ENCODE assay signal across 1 cellular context in genomic region chr1:39117985-39118384, GRCh38.
TF ChIP-seq lines count a peak whose summit lies in the region.

No MANE protein-coding gene starts in this region.

TF ChIP-seq in GM23338, 12 proteins besides CTCF, POLR2A, EP300 and RAD21 (continued from another document):
- TF ChIP-seq ETS1 (IDR thresholded peaks at IDR 0.05): no peak
- TF ChIP-seq, protein P1, sequence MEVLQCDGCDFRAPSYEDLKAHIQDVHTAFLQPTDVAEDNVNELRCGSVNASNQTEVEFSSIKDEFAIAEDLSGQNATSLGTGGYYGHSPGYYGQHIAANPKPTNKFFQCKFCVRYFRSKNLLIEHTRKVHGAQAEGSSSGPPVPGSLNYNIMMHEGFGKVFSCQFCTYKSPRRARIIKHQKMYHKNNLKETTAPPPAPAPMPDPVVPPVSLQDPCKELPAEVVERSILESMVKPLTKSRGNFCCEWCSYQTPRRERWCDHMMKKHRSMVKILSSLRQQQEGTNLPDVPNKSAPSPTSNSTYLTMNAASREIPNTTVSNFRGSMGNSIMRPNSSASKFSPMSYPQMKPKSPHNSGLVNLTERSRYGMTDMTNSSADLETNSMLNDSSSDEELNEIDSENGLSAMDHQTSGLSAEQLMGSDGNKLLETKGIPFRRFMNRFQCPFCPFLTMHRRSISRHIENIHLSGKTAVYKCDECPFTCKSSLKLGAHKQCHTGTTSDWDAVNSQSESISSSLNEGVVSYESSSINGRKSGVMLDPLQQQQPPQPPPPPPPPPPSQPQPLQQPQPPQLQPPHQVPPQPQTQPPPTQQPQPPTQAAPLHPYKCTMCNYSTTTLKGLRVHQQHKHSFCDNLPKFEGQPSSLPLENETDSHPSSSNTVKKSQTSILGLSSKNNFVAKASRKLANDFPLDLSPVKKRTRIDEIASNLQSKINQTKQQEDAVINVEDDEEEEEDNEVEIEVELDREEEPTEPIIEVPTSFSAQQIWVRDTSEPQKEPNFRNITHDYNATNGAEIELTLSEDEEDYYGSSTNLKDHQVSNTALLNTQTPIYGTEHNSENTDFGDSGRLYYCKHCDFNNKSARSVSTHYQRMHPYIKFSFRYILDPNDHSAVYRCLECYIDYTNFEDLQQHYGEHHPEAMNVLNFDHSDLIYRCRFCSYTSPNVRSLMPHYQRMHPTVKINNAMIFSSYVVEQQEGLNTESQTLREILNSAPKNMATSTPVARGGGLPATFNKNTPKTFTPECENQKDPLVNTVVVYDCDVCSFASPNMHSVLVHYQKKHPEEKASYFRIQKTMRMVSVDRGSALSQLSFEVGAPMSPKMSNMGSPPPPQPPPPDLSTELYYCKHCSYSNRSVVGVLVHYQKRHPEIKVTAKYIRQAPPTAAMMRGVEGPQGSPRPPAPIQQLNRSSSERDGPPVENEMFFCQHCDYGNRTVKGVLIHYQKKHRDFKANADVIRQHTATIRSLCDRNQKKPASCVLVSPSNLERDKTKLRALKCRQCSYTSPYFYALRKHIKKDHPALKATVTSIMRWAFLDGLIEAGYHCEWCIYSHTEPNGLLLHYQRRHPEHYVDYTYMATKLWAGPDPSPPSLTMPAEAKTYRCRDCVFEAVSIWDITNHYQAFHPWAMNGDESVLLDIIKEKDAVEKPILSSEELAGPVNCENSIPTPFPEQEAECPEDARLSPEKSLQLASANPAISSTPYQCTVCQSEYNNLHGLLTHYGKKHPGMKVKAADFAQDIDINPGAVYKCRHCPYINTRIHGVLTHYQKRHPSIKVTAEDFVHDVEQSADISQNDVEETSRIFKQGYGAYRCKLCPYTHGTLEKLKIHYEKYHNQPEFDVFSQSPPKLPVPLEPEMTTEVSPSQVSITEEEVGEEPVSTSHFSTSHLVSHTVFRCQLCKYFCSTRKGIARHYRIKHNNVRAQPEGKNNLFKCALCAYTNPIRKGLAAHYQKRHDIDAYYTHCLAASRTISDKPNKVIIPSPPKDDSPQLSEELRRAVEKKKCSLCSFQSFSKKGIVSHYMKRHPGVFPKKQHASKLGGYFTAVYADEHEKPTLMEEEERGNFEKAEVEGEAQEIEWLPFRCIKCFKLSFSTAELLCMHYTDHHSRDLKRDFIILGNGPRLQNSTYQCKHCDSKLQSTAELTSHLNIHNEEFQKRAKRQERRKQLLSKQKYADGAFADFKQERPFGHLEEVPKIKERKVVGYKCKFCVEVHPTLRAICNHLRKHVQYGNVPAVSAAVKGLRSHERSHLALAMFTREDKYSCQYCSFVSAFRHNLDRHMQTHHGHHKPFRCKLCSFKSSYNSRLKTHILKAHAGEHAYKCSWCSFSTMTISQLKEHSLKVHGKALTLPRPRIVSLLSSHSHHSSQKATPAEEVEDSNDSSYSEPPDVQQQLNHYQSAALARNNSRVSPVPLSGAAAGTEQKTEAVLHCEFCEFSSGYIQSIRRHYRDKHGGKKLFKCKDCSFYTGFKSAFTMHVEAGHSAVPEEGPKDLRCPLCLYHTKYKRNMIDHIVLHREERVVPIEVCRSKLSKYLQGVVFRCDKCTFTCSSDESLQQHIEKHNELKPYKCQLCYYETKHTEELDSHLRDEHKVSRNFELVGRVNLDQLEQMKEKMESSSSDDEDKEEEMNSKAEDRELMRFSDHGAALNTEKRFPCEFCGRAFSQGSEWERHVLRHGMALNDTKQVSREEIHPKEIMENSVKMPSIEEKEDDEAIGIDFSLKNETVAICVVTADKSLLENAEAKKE (CRISPR knock-in tag; IDR thresholded peaks at IDR 0.05): no peak
